1 cellular context compared by ENCODE assay signal in the genomic region with DNA sequence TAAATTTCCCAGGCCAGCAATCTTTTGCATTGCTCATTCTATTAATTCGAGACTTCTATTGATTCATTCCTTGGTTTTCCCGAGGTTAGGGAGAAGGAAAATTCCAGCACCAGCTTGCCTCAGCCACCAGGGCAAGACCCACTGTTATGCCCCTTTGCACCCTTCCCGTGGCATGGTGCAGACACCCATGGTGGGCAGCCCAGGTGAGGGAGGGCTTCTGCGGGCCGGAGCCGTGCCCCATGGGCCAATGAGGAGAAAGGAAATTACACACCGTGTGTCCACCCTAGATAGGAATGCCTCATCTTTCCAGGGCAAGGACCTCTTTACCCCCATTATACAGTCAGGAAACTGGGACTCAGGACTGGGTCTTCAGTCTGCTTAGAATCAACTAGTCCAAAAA.
TF ChIP-seq lines count a peak whose summit lies in the region.

No MANE protein-coding gene starts in this region.

TF ChIP-seq in HepG2, 621 proteins besides CTCF, POLR2A, EP300 and RAD21 (continued from another document):
- TF ChIP-seq ZBTB26 (CRISPR knock-in tag; IDR thresholded peaks at IDR 0.05; ENCODE audit: borderline replicate concordance), result no peak
- TF ChIP-seq ARNT (IDR thresholded peaks at IDR 0.05), result no peak
- no peak for TF ChIP-seq NFYC (CRISPR knock-in tag; IDR thresholded peaks at IDR 0.05)
- TF ChIP-seq ZNF570 (CRISPR knock-in tag; IDR thresholded peaks at IDR 0.05; ENCODE audit: borderline replicate concordance), result no peak
- TF ChIP-seq ZNF264 (CRISPR knock-in tag; IDR thresholded peaks at IDR 0.05), result no peak
- no peak for TF ChIP-seq ZNF138 (CRISPR knock-in tag; IDR thresholded peaks at IDR 0.05; ENCODE audit: low read depth)
- no peak for TF ChIP-seq SRSF1 (optimal IDR thresholded peaks at IDR 0.05; ENCODE audit: low read depth, low read length)
- no peak for TF ChIP-seq SMAD9 (CRISPR knock-in tag; IDR thresholded peaks at IDR 0.05)
- no peak for TF ChIP-seq ZNF441 (CRISPR knock-in tag; IDR thresholded peaks at IDR 0.05; ENCODE audit: borderline replicate concordance)
- TF ChIP-seq FOXK1 (CRISPR knock-in tag; IDR thresholded peaks at IDR 0.05; ENCODE audit: borderline replicate concordance, low read depth), result no peak
- no peak for TF ChIP-seq ZNF790 (CRISPR knock-in tag; IDR thresholded peaks at IDR 0.05; ENCODE audit: borderline replicate concordance)
- no peak for TF ChIP-seq EEA1 (CRISPR knock-in tag; IDR thresholded peaks at IDR 0.05; ENCODE audit: borderline replicate concordance)
- no peak for TF ChIP-seq ZNF704 (CRISPR knock-in tag; IDR thresholded peaks at IDR 0.05; ENCODE audit: borderline replicate concordance)
- no peak for TF ChIP-seq NR3C1 (CRISPR knock-in tag; IDR thresholded peaks at IDR 0.05)
- TF ChIP-seq ATF5 (CRISPR knock-in tag; IDR thresholded peaks at IDR 0.05; ENCODE audit: low read depth), result no peak
- no peak for TF ChIP-seq ATF7-NPFF (CRISPR knock-in tag; IDR thresholded peaks at IDR 0.05; ENCODE audit: low read depth)
- no peak for TF ChIP-seq NFYB (CRISPR knock-in tag; IDR thresholded peaks at IDR 0.05)
- no peak for TF ChIP-seq TCF7L2 (IDR thresholded peaks at IDR 0.05; ENCODE audit: low read depth, low read length)
